Comparison of ENCODE assay signal across 1 cellular context in the genomic region with DNA sequence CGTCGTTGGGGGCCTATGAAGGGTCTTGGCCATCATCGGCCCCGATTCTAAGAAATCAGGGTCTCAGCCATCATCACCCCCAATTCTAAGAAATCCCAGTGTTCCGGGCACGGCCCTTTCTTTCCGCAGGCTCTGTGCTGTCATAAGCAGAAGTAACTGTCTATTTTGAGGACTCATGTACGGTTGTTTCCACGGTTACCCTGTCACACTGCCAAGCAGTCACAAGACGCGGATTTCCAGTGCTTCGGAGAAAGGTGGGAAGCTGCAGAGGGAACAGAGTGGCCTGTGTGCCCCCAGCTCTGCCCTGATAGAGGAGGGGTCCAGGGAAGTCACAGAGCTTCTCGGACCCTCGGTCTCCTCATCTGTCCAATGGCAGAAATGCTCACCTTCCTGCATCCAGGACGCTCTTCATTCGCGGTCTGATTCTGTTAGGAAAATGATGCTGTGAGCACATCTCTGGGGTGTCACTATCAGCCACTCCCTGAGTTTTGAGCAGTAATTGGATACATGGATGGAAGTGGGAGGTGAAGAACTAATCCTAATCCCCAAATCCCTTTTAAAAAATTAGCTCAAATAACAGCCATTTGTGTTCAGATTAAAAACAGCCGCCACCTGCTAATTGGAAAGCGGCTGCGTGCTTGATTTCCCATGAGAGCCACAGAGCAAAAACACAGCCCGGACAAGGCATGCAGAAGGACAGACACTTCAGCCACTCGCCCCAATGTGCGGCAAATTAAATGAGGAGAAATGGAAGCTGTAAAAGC.
TF ChIP-seq lines count a peak whose summit lies in the region.

No MANE protein-coding gene starts in this region.

TF ChIP-seq in WTC11, 78 proteins besides CTCF, POLR2A, EP300 and RAD21 (continued from another document):
- TF ChIP-seq, protein P1, sequence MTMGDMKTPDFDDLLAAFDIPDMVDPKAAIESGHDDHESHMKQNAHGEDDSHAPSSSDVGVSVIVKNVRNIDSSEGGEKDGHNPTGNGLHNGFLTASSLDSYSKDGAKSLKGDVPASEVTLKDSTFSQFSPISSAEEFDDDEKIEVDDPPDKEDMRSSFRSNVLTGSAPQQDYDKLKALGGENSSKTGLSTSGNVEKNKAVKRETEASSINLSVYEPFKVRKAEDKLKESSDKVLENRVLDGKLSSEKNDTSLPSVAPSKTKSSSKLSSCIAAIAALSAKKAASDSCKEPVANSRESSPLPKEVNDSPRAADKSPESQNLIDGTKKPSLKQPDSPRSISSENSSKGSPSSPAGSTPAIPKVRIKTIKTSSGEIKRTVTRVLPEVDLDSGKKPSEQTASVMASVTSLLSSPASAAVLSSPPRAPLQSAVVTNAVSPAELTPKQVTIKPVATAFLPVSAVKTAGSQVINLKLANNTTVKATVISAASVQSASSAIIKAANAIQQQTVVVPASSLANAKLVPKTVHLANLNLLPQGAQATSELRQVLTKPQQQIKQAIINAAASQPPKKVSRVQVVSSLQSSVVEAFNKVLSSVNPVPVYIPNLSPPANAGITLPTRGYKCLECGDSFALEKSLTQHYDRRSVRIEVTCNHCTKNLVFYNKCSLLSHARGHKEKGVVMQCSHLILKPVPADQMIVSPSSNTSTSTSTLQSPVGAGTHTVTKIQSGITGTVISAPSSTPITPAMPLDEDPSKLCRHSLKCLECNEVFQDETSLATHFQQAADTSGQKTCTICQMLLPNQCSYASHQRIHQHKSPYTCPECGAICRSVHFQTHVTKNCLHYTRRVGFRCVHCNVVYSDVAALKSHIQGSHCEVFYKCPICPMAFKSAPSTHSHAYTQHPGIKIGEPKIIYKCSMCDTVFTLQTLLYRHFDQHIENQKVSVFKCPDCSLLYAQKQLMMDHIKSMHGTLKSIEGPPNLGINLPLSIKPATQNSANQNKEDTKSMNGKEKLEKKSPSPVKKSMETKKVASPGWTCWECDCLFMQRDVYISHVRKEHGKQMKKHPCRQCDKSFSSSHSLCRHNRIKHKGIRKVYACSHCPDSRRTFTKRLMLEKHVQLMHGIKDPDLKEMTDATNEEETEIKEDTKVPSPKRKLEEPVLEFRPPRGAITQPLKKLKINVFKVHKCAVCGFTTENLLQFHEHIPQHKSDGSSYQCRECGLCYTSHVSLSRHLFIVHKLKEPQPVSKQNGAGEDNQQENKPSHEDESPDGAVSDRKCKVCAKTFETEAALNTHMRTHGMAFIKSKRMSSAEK (CRISPR knock-in tag; IDR thresholded peaks at IDR 0.05; ENCODE audit: borderline replicate concordance), result no peak
- TF ChIP-seq TEAD4 (CRISPR knock-in tag; IDR thresholded peaks at IDR 0.05) (no peak), TP53 (CRISPR knock-in tag; IDR thresholded peaks at IDR 0.05) (no peak), ESRRA (CRISPR knock-in tag; IDR thresholded peaks at IDR 0.05; ENCODE audit: borderline replicate concordance) (no peak), CBFB (CRISPR knock-in tag; IDR thresholded peaks at IDR 0.05; ENCODE audit: low read depth) (no peak), GABPB1 (CRISPR knock-in tag; IDR thresholded peaks at IDR 0.05) (no peak)
- TF ChIP-seq, protein P2, sequence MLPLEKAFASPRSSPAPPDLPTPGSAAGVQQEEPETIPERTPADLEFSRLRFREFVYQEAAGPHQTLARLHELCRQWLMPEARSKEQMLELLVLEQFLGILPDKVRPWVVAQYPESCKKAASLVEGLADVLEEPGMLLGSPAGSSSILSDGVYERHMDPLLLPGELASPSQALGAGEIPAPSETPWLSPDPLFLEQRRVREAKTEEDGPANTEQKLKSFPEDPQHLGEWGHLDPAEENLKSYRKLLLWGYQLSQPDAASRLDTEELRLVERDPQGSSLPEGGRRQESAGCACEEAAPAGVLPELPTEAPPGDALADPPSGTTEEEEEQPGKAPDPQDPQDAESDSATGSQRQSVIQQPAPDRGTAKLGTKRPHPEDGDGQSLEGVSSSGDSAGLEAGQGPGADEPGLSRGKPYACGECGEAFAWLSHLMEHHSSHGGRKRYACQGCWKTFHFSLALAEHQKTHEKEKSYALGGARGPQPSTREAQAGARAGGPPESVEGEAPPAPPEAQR (CRISPR knock-in tag; IDR thresholded peaks at IDR 0.05), result no peak
